Comparison of ENCODE assay signal across 28 cellular contexts in the genomic region with DNA sequence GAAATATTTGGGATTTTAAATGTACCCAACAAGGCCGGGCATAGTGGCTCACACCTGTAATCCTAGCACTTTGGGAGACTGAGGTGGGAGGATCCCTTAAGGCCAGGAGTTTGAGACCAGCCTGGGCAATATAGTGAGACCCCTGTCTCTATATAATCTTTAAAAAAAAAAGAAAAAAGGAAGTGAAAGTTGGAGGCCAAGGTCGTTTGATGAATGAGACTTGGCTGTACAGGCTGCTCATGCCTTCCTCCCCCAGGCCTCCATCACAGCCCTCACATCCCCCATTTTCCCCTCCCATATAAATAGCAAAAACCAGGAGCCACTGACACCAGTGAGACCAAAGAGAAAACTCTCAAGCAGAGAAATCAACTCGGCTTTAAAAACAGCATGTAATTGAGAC. TPM values are rescaled to one million over a fixed set of nuclear protein-coding genes. Genes with fewer than 3 reads are reported as not detected.
"Had no signal": no experiment of that assay in that cellular context is flagged by ENCODE, and none has a peak within 500 bp of the region (broad histone marks: within the 10 kb centered on the region; RNA-seq: fewer than 3 reads in every experiment).

No MANE protein-coding gene starts in this region.

- ATAC-seq: activated CD8-positive, alpha-beta T cell treated with anti-CD3 and anti-CD28 coated beads for 36 hours; activated naive CD8-positive, alpha-beta T cell treated with anti-CD3 and anti-CD28 coated beads, Interleukin-2, amount 50 U/mL, for 24 hours; esophagus mucosa; left cardiac atrium; left ventricle myocardium superior; right lobe of liver; stimulated activated naive CD8-positive, alpha-beta T cell treated with anti-CD3 and anti-CD28 coated beads, Interleukin-15, Interleukin-2, amounts not matched to agents 100 U/mL and 50 U/mL, for 24 hours; WTC11 had no signal

- DNase-seq: activated CD4-positive, alpha-beta T cell treated with anti-CD3 and anti-CD28 coated beads for 1 hour; activated CD4-positive, alpha-beta T cell treated with anti-CD3 and anti-CD28 coated beads, Interleukin-2, amount 10 ng/mL, durations not matched to agents 7 days and 5 days; activated CD8-positive, alpha-beta T cell treated with anti-CD3 and anti-CD28 coated beads for 36 hours; activated naive CD8-positive, alpha-beta T cell treated with anti-CD3 and anti-CD28 coated beads, Interleukin-2, amount 50 U/mL, for 24 hours; activated T-cell treated with anti-CD3 and anti-CD28 coated beads, Interleukin-2, amount 50 U/mL, for 48 hours; amygdala; caudate nucleus; cortex of kidney; endodermal cell; foreskin fibroblast; hippocampal formation; left cardiac atrium; left ventricle myocardium superior; right lobe of liver; stimulated activated CD4-positive, alpha-beta T cell treated with anti-CD3 and anti-CD28 coated beads, Interleukin-2, amount 100 ng/mL, for 48 hours; stimulated activated naive CD8-positive, alpha-beta T cell treated with anti-CD3 and anti-CD28 coated beads, Interleukin-15, Interleukin-2, amounts not matched to agents 100 U/mL and 50 U/mL, for 24 hours; T1000; upper lobe of left lung had no signal

RNA-seq across cellular contexts. Expression of gene CA7, which starts 3.3 kb away (rescaled TPM):
- total RNA-seq: activated CD4-positive, alpha-beta T cell treated with anti-CD3 and anti-CD28 coated beads, Interleukin-2, amount 10 ng/mL, durations not matched to agents 7 days and 5 days; chondrocyte; endodermal cell; esophagus mucosa; left cardiac atrium; left ventricle myocardium superior; lung microvascular endothelial cell; mucosa of gallbladder; osteoblast; progenitor cell of endocrine pancreas; renal cortical epithelial cell; right lobe of liver; skeletal muscle tissue; subcutaneous adipose tissue; upper lobe of left lung had no signal

RNA-seq across cellular contexts. Expression of gene TERB1, which starts 39.5 kb away (rescaled TPM):
- total RNA-seq: chondrocyte, endodermal cell, left cardiac atrium, left ventricle myocardium superior, mucosa of gallbladder, progenitor cell of endocrine pancreas, right lobe of liver, skeletal muscle tissue, WTC11 had no signal
